24 cellular contexts compared by ENCODE assay signal in the genomic region with DNA sequence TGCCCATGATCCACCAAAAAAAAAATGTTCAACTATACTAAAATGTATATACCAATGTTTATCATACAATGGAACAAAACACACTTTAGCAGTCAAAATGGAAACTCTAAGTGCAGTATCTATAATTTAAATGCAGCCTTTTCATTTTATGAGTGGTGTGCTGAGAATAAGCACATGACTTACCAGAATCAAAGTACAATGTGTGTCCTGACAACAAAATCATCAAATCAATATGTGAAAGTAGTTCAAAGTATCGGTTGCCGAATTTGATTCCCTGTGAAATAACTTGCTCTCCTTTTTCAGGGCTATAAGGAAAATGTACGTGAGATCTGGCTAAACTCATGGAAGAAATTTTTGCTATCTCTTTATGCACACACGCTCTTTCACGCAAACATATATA. TPM values are rescaled to one million over a fixed set of nuclear protein-coding genes. Genes with fewer than 3 reads are reported as not detected.
DNase-seq lines count a peak whose midpoint lies in the region; ATAC-seq, FAIRE-seq and TF ChIP-seq lines count a peak whose summit lies in the region.
"Had no signal": no experiment of that assay in that cellular context is flagged by ENCODE, and none has a peak within 500 bp of the region (broad histone marks: within the 10 kb centered on the region; RNA-seq: fewer than 3 reads in every experiment).

No MANE protein-coding gene starts in this region.

- no peak for TF ChIP-seq POLR2A in right lobe of liver (IDR thresholded peaks at IDR 0.05)

- no peaks in the 10 kb centered on the region for H3K9me3 ChIP-seq in Caco-2
- no peaks in the 10 kb centered on the region for H3K9me3 ChIP-seq in endodermal cell (ENCODE audit: control insufficient read depth, low read length)
- no peaks in the 10 kb centered on the region for H3K9me3 ChIP-seq in right lobe of liver
- no peaks in the 10 kb centered on the region for H3K9me3 ChIP-seq in small intestine (ENCODE audit: control insufficient read depth, low read depth)
- H3K9me3 ChIP-seq: BE2C, BLaER1 had no signal

- no peak overlapping the region for H3K9ac ChIP-seq in endodermal cell (ENCODE audit: extremely low read depth, low read length, poor library complexity, severe bottlenecking)
- H3K9ac ChIP-seq: BLaER1 had no signal

- H3K36me3 ChIP-seq in Caco-2 (ENCODE audit: control insufficient read depth, insufficient read depth, low read length), result no peaks in the 10 kb centered on the region
- H3K36me3 ChIP-seq in endodermal cell (ENCODE audit: control insufficient read depth, insufficient read depth, low read length), result no peaks in the 10 kb centered on the region
- H3K36me3 ChIP-seq in right lobe of liver, result no peaks in the 10 kb centered on the region
- no peaks in the 10 kb centered on the region for H3K36me3 ChIP-seq in small intestine (ENCODE audit: control insufficient read depth in 2 of 2, insufficient read depth in 2 of 2, low read length in 2 of 2)
- H3K36me3 ChIP-seq: BE2C, BLaER1 had no signal

- H3K27ac ChIP-seq in endodermal cell (ENCODE audit: low read depth, low read length), result no peak overlapping the region
- H3K27ac ChIP-seq in right lobe of liver, result no peak overlapping the region
- H3K27ac ChIP-seq in small intestine (ENCODE audit: low read depth in 1 of 2, low read length in 1 of 2), result no peak overlapping the region
- H3K27ac ChIP-seq: BLaER1 had no signal

- no TSS peak for BruUV-seq in Caco-2 (replicated peaks; lab: Mats Ljungman, UMichigan)

- H3K4me3 Mint-ChIP-seq in Caco-2 (ENCODE audit: unreplicated experiment) (no peak overlapping the region), endodermal cell (no peak overlapping the region), type B pancreatic cell (no peak overlapping the region)
- H3K4me3 Mint-ChIP-seq: CD14-positive monocyte; CD4-positive, alpha-beta memory T cell; CD4-positive, CD25-positive, alpha-beta regulatory T cell; CD8-positive, alpha-beta memory T cell had no signal

- POLR2A ChIA-PET in Caco-2 (lab: Charles Lee), result interaction anchor here (0.8 kb wide), 1 partner anchor 33 kb away, joined by 3 read pairs; no protein-coding TSS in a partner anchor

- FAIRE-seq in small intestine (lab: Jason Lieb, UNC), result no peak
- FAIRE-seq: A204.1, D721Med, G401.6, GM12891 had no signal

- 90 to 99% methylated on average over 2 to 3 of the region's 5 CpGs for WGBS in endodermal cell (ENCODE audit: insufficient coverage in 1 of 2, insufficient read length in 1 of 2), 2 experiments
- WGBS in right lobe of liver (ENCODE audit: insufficient coverage, low coverage, low lambda C conversion rate, missing lambda C conversion rate), result 72% methylated on average over 5 of the region's 5 CpGs
- WGBS in small intestine, 3 donors, result 43 to 73% (median 64%) methylated on average over 5 of the region's 5 CpGs

- no peak for DNase-seq in Caco-2
- no peak for DNase-seq in endodermal cell
- DNase-seq in right lobe of liver, result no peak
- DNase-seq in small intestine, result peak; percentile 57
- DNase-seq in HK-2 (ENCODE audit: unreplicated experiment), result no peak
- no peak for DNase-seq in type B pancreatic cell (ENCODE audit: extremely low spot score, unreplicated experiment)
- DNase-seq: 8988T; ACHN; BE2C; C1 segment of cervical spinal cord; Calu3; CD4-positive, alpha-beta memory T cell; CD4-positive, CD25-positive, alpha-beta regulatory T cell; CD8-positive, alpha-beta memory T cell; COR-L47; DMS79 treated with DMSO at 0.1 percent for 48 hours; GF-D8 had no signal

- H3K4me1 ChIP-seq in Caco-2 (peaks cover 12% of the 10 kb centered on the region; the same call in 1 of the 2 replicates), endodermal cell (ENCODE audit: control insufficient read depth, insufficient read depth, low read length) (peaks cover 8% of the 10 kb centered on the region), right lobe of liver (peaks cover 0 to 12% (median 4%) of the 10 kb centered on the region in 4 donors), small intestine (ENCODE audit: control insufficient read depth in 2 of 2, insufficient read depth in 1 of 2, low read depth in 1 of 2, low read length in 1 of 2) (peaks cover 3% of the 10 kb centered on the region in 2 donors)
- H3K4me1 ChIP-seq: BLaER1 had no signal

- H3K27me3 Mint-ChIP-seq in Caco-2 (ENCODE audit: insufficient read depth, unreplicated experiment) (no peaks in the 10 kb centered on the region), endodermal cell (ENCODE audit: insufficient read depth) (no peaks in the 10 kb centered on the region), type B pancreatic cell (no peaks in the 10 kb centered on the region)

- H3K4me3 ChIP-seq in Caco-2 (ENCODE audit: low read depth, low read length) (no peak overlapping the region), endodermal cell (ENCODE audit: low read length) (no peak overlapping the region), right lobe of liver (no peak overlapping the region), small intestine (ENCODE audit: low read depth in 1 of 2, low read length in 2 of 2) (no peak overlapping the region)
- H3K4me3 ChIP-seq: BLaER1 had no signal

- H3K36me3 Mint-ChIP-seq in Caco-2 (ENCODE audit: insufficient read depth, unreplicated experiment) (no peaks in the 10 kb centered on the region), endodermal cell (ENCODE audit: low read depth) (no peaks in the 10 kb centered on the region), type B pancreatic cell (no peaks in the 10 kb centered on the region)
- H3K36me3 Mint-ChIP-seq: CD14-positive monocyte; CD4-positive, alpha-beta memory T cell; CD4-positive, CD25-positive, alpha-beta regulatory T cell; CD8-positive, alpha-beta memory T cell had no signal

- peaks cover 14% of the 10 kb centered on the region for H3K4me1 Mint-ChIP-seq in Caco-2 (ENCODE audit: low read depth, unreplicated experiment)
- peaks cover 14% of the 10 kb centered on the region for H3K4me1 Mint-ChIP-seq in endodermal cell
- no peaks in the 10 kb centered on the region for H3K4me1 Mint-ChIP-seq in type B pancreatic cell (ENCODE audit: unreplicated experiment)
- H3K4me1 Mint-ChIP-seq: CD14-positive monocyte; CD4-positive, alpha-beta memory T cell; CD4-positive, CD25-positive, alpha-beta regulatory T cell; CD8-positive, alpha-beta memory T cell had no signal

- intact Hi-C loops in Caco-2 (cut with micrococcal nuclease; ENCODE audit: unreplicated experiment) (no loop called here), right lobe of liver (cut with DNase I) (no loop called here)

- H3K9me3 Mint-ChIP-seq in Caco-2 (ENCODE audit: unreplicated experiment), result no peaks in the 10 kb centered on the region
- no peaks in the 10 kb centered on the region for H3K9me3 Mint-ChIP-seq in endodermal cell
- no peaks in the 10 kb centered on the region for H3K9me3 Mint-ChIP-seq in type B pancreatic cell
- H3K9me3 Mint-ChIP-seq: CD4-positive, alpha-beta memory T cell; CD4-positive, CD25-positive, alpha-beta regulatory T cell; CD8-positive, alpha-beta memory T cell had no signal

- CTCF ChIA-PET in Caco-2 (lab: Charles Lee), result no interaction called here

- TF ChIP-seq CTCF in Caco-2 (IDR thresholded peaks at IDR 0.05; ENCODE audit: insufficient read depth in 1 of 2, low read depth in 1 of 2, low read length in 1 of 2, severe bottlenecking in 1 of 2, unreplicated experiment in 1 of 2) (no peak), endodermal cell (conservative IDR thresholded peaks at IDR 0.05) (no peak), right lobe of liver (IDR thresholded peaks at IDR 0.05) (no peak), type B pancreatic cell (conservative IDR thresholded peaks at IDR 0.05) (no peak)

- H3K27me3 ChIP-seq in Caco-2 (replicated peaks; ENCODE audit: control insufficient read depth, insufficient read depth, low read length) (no peaks in the 10 kb centered on the region), endodermal cell (ENCODE audit: control insufficient read depth, insufficient read depth, low read length, poor library complexity, severe bottlenecking) (no peaks in the 10 kb centered on the region), right lobe of liver (no peaks in the 10 kb centered on the region), small intestine (ENCODE audit: control insufficient read depth in 2 of 2, insufficient read depth in 2 of 2, low read length in 2 of 2) (no peaks in the 10 kb centered on the region)
- H3K27me3 ChIP-seq: BE2C, BLaER1 had no signal

- H3K27ac Mint-ChIP-seq in Caco-2 (ENCODE audit: unreplicated experiment) (peak overlapping the region; percentile 56), endodermal cell (peak overlapping the region; percentile 83), type B pancreatic cell (no peak overlapping the region)
- H3K27ac Mint-ChIP-seq: CD14-positive monocyte; CD4-positive, alpha-beta memory T cell; CD4-positive, CD25-positive, alpha-beta regulatory T cell; CD8-positive, alpha-beta memory T cell had no signal

- ATAC-seq in right lobe of liver (peak in 3 of 4 donors; percentile 51 to 56 (median 55)), GM18511 (IDR thresholded peaks at IDR 0.05; ENCODE audit: unreplicated experiment) (no peak)

RNA-seq across cellular contexts. Expression of gene KIF5B, which starts 16.9 kb away (rescaled TPM):
- 172 and 183 TPM in 2 replicates for total RNA-seq in Caco-2 (2022)
- total RNA-seq in endodermal cell, result 100 to 1,000 TPM in 1 of 2 donors, 10 to 100 TPM in 1; 90.8 to 104 TPM
- polyA plus RNA-seq in endodermal cell (2013, experiment 1 of 2), result 120 TPM
- 126 TPM for polyA plus RNA-seq in endodermal cell (2013, experiment 2 of 2)
- 10 to 100 TPM; 12.8 to 44.4 (median 23.3) TPM for total RNA-seq in right lobe of liver
- polyA plus RNA-seq in small intestine, result 10 to 100 TPM; 49.4 to 66.4 (median 52.6) TPM
- total RNA-seq in type B pancreatic cell (ENCODE audit: low replicate concordance), result 88.3 and 95.7 TPM in 2 replicates
